ENCODE assay signal across 9 cellular contexts in the genomic region with DNA sequence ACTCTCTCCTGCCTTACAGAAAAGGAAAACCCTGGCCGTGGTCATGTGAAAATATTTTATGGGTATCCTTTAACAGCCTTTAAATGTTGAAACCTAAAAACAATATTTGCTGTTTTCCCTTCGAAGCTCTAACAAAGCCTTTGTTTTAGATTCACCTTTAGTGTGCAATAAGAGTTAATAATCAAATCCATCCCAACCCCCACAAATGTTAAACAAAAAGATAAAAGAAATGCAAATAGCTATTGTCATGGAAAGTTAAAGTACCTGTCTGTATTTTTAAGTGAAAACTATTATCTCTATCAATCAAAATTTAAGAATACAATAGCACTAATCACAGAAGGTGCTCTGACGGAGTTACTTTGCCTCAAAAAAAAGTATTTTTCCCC.
DNase-seq lines count a peak whose midpoint lies in the region; ATAC-seq and FAIRE-seq lines count a peak whose summit lies in the region.
"Had no signal": no experiment of that assay in that cellular context is flagged by ENCODE, and none has a peak within 500 bp of the region (broad histone marks: within the 10 kb centered on the region; RNA-seq: fewer than 3 reads in every experiment).

No MANE protein-coding gene starts in this region.

- peak overlapping the region; percentile 90 to 96 for H3K4me3 Mint-ChIP-seq in activated T-cell treated with anti-CD3 and anti-CD28 coated beads, Interleukin-2, amount 50 U/mL, for 72 hours
- H3K4me3 Mint-ChIP-seq in activated T-helper 17 cell treated with anti-CD3 and anti-CD28 coated beads, Interleukin-2, amount 50 U/mL, for 72 hours: peak overlapping the region; percentile 85
- H3K4me3 Mint-ChIP-seq in stimulated activated naive CD8-positive, alpha-beta T cell treated with anti-CD3 and anti-CD28 coated beads, Interleukin-15, amount 100 ng/mL, for 72 hours: peak overlapping the region; percentile 77 to 98

- H3K9me3 Mint-ChIP-seq in activated T-cell treated with anti-CD3 and anti-CD28 coated beads, Interleukin-2, amount 50 U/mL, for 72 hours: no peaks in the 10 kb centered on the region
- no peaks in the 10 kb centered on the region for H3K9me3 Mint-ChIP-seq in activated T-helper 17 cell treated with anti-CD3 and anti-CD28 coated beads, Interleukin-2, amount 50 U/mL, for 72 hours
- no peaks in the 10 kb centered on the region for H3K9me3 Mint-ChIP-seq in stimulated activated naive CD8-positive, alpha-beta T cell treated with anti-CD3 and anti-CD28 coated beads, Interleukin-15, amount 100 ng/mL, for 72 hours

- DNase-seq in activated T-cell treated with anti-CD3 and anti-CD28 coated beads, Interleukin-2, amount 50 U/mL, for 72 hours: no peak
- DNase-seq in activated T-cell treated with anti-CD3 and anti-CD28 coated beads for 4 hours (no peak), COLO829 (ENCODE audit: low spot score) (no peak), AG08395 (ENCODE audit: low spot score) (no peak)
- no peak for DNase-seq in stimulated activated naive CD8-positive, alpha-beta T cell treated with anti-CD3 and anti-CD28 coated beads, Interleukin-15, amount 100 ng/mL, for 72 hours
- DNase-seq: stimulated activated CD4-positive, alpha-beta T cell treated with anti-CD3 and anti-CD28 coated beads, Interleukin-2, amount 100 ng/mL, for 48 hours had no signal

- FAIRE-seq in islet of Langerhans (lab: Jason Lieb, UNC): peak; percentile 66

- H3K4me1 Mint-ChIP-seq in activated T-cell treated with anti-CD3 and anti-CD28 coated beads, Interleukin-2, amount 50 U/mL, for 72 hours (ENCODE audit: low read depth): peaks cover 99% of the 10 kb centered on the region
- peaks cover 59% of the 10 kb centered on the region for H3K4me1 Mint-ChIP-seq in activated T-helper 17 cell treated with anti-CD3 and anti-CD28 coated beads, Interleukin-2, amount 50 U/mL, for 72 hours
- peaks cover 63% of the 10 kb centered on the region for H3K4me1 Mint-ChIP-seq in stimulated activated naive CD8-positive, alpha-beta T cell treated with anti-CD3 and anti-CD28 coated beads, Interleukin-15, amount 100 ng/mL, for 72 hours

- peaks cover 0 to 5% of the 10 kb centered on the region in 2 donors for H3K36me3 Mint-ChIP-seq in activated T-cell treated with anti-CD3 and anti-CD28 coated beads, Interleukin-2, amount 50 U/mL, for 72 hours (ENCODE audit: insufficient read depth in 2 of 2)
- peaks cover 36% of the 10 kb centered on the region for H3K36me3 Mint-ChIP-seq in activated T-helper 17 cell treated with anti-CD3 and anti-CD28 coated beads, Interleukin-2, amount 50 U/mL, for 72 hours (ENCODE audit: low read depth)

- peak overlapping the region; percentile 100 for H3K27ac Mint-ChIP-seq in activated T-cell treated with anti-CD3 and anti-CD28 coated beads, Interleukin-2, amount 50 U/mL, for 72 hours
- H3K27ac Mint-ChIP-seq in activated T-helper 17 cell treated with anti-CD3 and anti-CD28 coated beads, Interleukin-2, amount 50 U/mL, for 72 hours: peak overlapping the region; percentile 84
- peak overlapping the region; percentile 99 for H3K27ac Mint-ChIP-seq in stimulated activated naive CD8-positive, alpha-beta T cell treated with anti-CD3 and anti-CD28 coated beads, Interleukin-15, amount 100 ng/mL, for 72 hours

- no peak for ATAC-seq in activated T-cell treated with anti-CD3 and anti-CD28 coated beads, Interleukin-2, amount 50 U/mL, for 72 hours (replicated peaks in 1 of 2)
- no peak for ATAC-seq in activated T-helper 17 cell treated with anti-CD3 and anti-CD28 coated beads, Interleukin-2, amount 50 U/mL, for 72 hours (replicated peaks)
- no peak for ATAC-seq in stimulated activated naive CD8-positive, alpha-beta T cell treated with anti-CD3 and anti-CD28 coated beads, Interleukin-15, amount 100 ng/mL, for 72 hours
- no peak for ATAC-seq in GM19397 (IDR thresholded peaks at IDR 0.05; ENCODE audit: unreplicated experiment)

- no peaks in the 10 kb centered on the region for H3K27me3 Mint-ChIP-seq in activated T-cell treated with anti-CD3 and anti-CD28 coated beads, Interleukin-2, amount 50 U/mL, for 72 hours (ENCODE audit: low read depth)
- no peaks in the 10 kb centered on the region for H3K27me3 Mint-ChIP-seq in activated T-helper 17 cell treated with anti-CD3 and anti-CD28 coated beads, Interleukin-2, amount 50 U/mL, for 72 hours
- H3K27me3 Mint-ChIP-seq in stimulated activated naive CD8-positive, alpha-beta T cell treated with anti-CD3 and anti-CD28 coated beads, Interleukin-15, amount 100 ng/mL, for 72 hours: no peaks in the 10 kb centered on the region
